22 cellular contexts compared by ENCODE assay signal in genomic region chr1:11169202-11169601, GRCh38. TPM values are rescaled to one million over a fixed set of nuclear protein-coding genes. Genes with fewer than 3 reads are reported as not detected.
DNase-seq lines count a peak whose midpoint lies in the region; ATAC-seq, FAIRE-seq and TF ChIP-seq lines count a peak whose summit lies in the region.
"Had no signal": no experiment of that assay in that cellular context is flagged by ENCODE, and none has a peak within 500 bp of the region (broad histone marks: within the 10 kb centered on the region; RNA-seq: fewer than 3 reads in every experiment).

No MANE protein-coding gene starts in this region.

- peak; percentile 27 for ATAC-seq in foreskin keratinocyte
- ATAC-seq: HepG2 had no signal

- H4K20me1 ChIP-seq in osteoblast (ENCODE audit: insufficient read depth, low read length) = no peaks in the 10 kb centered on the region

- H3K27me3 ChIP-seq in foreskin keratinocyte (no peaks in the 10 kb centered on the region), osteoblast (ENCODE audit: insufficient read depth, low read length) (no peaks in the 10 kb centered on the region), small intestine (ENCODE audit: control insufficient read depth in 2 of 2, insufficient read depth in 2 of 2, low read length in 2 of 2) (no peaks in the 10 kb centered on the region)
- H3K27me3 ChIP-seq: BE2C had no signal

- no peaks in the 10 kb centered on the region for H3K9me3 ChIP-seq in osteoblast (ENCODE audit: low read depth, low read length)
- H3K9me3 ChIP-seq in small intestine (ENCODE audit: control insufficient read depth, low read depth) = no peaks in the 10 kb centered on the region
- H3K9me3 ChIP-seq: BE2C had no signal

- H3K27ac ChIP-seq in foreskin keratinocyte (no peak overlapping the region), osteoblast (ENCODE audit: low read depth, low read length) (no peak overlapping the region), small intestine (ENCODE audit: low read depth in 1 of 2, low read length in 1 of 2) (no peak overlapping the region)

- FAIRE-seq in small intestine (lab: Jason Lieb, UNC) = no peak
- FAIRE-seq: A204.1, D721Med, GM12892, GM18507, HepG2 had no signal

- no peak overlapping the region for H3K4me2 ChIP-seq in osteoblast (ENCODE audit: insufficient read depth, low read length)

- no peak overlapping the region for H2AFZ ChIP-seq in osteoblast (ENCODE audit: low read length)

- in situ Hi-C loops in Caki2 (cut with HindIII; ENCODE audit: low pct_unique_long_range_greater_than_20kb, low sequenced_read_pairs) = no loop called here

- 69 to 76% (median 73%) methylated on average over 3 of the region's 3 CpGs for WGBS in small intestine, 3 donors

- peaks cover 5% of the 10 kb centered on the region for H3K36me3 ChIP-seq in osteoblast (ENCODE audit: insufficient read depth, low read length)
- peaks cover 0 to 3% of the 10 kb centered on the region in 2 donors for H3K36me3 ChIP-seq in small intestine (ENCODE audit: control insufficient read depth in 2 of 2, insufficient read depth in 2 of 2, low read length in 2 of 2)
- H3K36me3 ChIP-seq: BE2C had no signal

- no peak for TF ChIP-seq CTCF in foreskin keratinocyte (conservative IDR thresholded peaks at IDR 0.05)
- TF ChIP-seq CTCF in osteoblast (IDR thresholded peaks at IDR 0.05; ENCODE audit: extremely low read depth, low read depth, low read length) = no peak

- DNase-seq in Caki2 (ENCODE audit: low read depth) (peak; percentile 15), NCI-H69 (lab: John Stamatoyannopoulos, UW) (peak; percentile 6), foreskin keratinocyte (no peak), renal cortical epithelial cell (ENCODE audit: low read depth) (peak; percentile 34), osteoblast (ENCODE audit: insufficient read length, low spot score, missing footprints) (no peak), germinal center (ENCODE audit: low spot score) (no peak), small intestine (no peak)
- DNase-seq: ACHN; BE2C; C1 segment of cervical spinal cord; CD4-positive, CD25-positive, alpha-beta regulatory T cell; CD8-positive, alpha-beta memory T cell; COR-L47; GDM1; GOT3; H7 had no signal

- H3K4me3 ChIP-seq in osteoblast (ENCODE audit: insufficient read depth, low read length) = no peak overlapping the region
- no peak overlapping the region for H3K4me3 ChIP-seq in small intestine (ENCODE audit: low read depth in 1 of 2, low read length in 2 of 2)

- H3K4me1 ChIP-seq in foreskin keratinocyte = no peaks in the 10 kb centered on the region
- H3K4me1 ChIP-seq in osteoblast (ENCODE audit: insufficient read depth, low read length) = peaks cover 5% of the 10 kb centered on the region
- H3K4me1 ChIP-seq in small intestine (ENCODE audit: control insufficient read depth in 2 of 2, insufficient read depth in 1 of 2, low read depth in 1 of 2, low read length in 1 of 2) = no peaks in the 10 kb centered on the region
- H3K4me1 ChIP-seq: BE2C had no signal

- H3K79me2 ChIP-seq in osteoblast (ENCODE audit: insufficient read depth, low read length) = no peaks in the 10 kb centered on the region

RNA-seq across cellular contexts. Expression of gene ANGPTL7, which starts 20.0 kb away (rescaled TPM):
- not detected in 2 replicates for total RNA-seq in Caki2 (2014; rRNA removed; shearing (Covaris generic); ENCODE audit: low replicate concordance)
- total RNA-seq in foreskin keratinocyte (not detected in 2 replicates), renal cortical epithelial cell (6.9 and 22.8 TPM in 2 replicates), osteoblast (under 0.01 TPM in 1 of 2 replicates, not detected in the other)
- polyA plus RNA-seq in foreskin keratinocyte (not detected in 2 replicates), small intestine (under 1 TPM in 1 of 3 donors, not detected in 2; 0.73 TPM)
- total RNA-seq: CD4-positive, CD25-positive, alpha-beta regulatory T cell; CD8-positive, alpha-beta memory T cell; H7; HepG2 had no signal
- polyA plus RNA-seq: CD4-positive, CD25-positive, alpha-beta regulatory T cell; CD8-positive, alpha-beta memory T cell; HepG2; IgD-negative memory B cell had no signal

Comparison
In these comparisons a context has a peak if more than half of its experiments do, and no peak if none do; other contexts are left out.
1. DNase-seq: peak in Caki2 (single experiment), NCI-H69 (single experiment) and renal cortical epithelial cell (single experiment); none in foreskin keratinocyte (0 of 2), osteoblast (single experiment), germinal center (single experiment) and small intestine (single experiment).